In the genomic region with DNA sequence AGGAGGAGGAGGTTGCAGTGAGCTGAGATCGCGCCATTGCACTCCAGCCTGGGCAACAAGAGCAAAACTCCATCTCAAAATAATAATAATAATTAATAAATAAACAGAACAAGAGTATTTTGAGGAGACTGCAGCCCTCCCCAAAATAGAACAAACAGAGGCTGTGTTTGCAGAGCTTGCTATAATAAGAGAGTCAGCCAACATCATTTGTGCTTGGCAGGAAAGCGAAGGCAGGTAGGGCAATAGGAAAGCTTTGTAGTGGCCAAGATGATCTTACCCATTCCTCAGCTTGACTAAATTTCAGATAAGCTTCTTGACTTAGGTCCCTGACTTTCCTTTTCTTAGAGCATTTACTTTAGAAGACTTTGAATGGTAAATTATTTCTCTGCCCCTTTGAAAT, we compare ENCODE assay signal across 32 cellular contexts. TPM values are rescaled to one million over a fixed set of nuclear protein-coding genes. Genes with fewer than 3 reads are reported as not detected.
DNase-seq lines count a peak whose midpoint lies in the region; ATAC-seq and TF ChIP-seq lines count a peak whose summit lies in the region.
"Had no signal": no experiment of that assay in that cellular context is flagged by ENCODE, and none has a peak within 500 bp of the region (broad histone marks: within the 10 kb centered on the region; RNA-seq: fewer than 3 reads in every experiment).

No MANE protein-coding gene starts in this region.

- H3K9me3 ChIP-seq in esophagus squamous epithelium (no peaks in the 10 kb centered on the region), mucosa of rectum (ENCODE audit: control insufficient read depth in 2 of 2, low read length in 2 of 2) (no peaks in the 10 kb centered on the region)
- H3K9me3 ChIP-seq: BE2C, gastroesophageal sphincter, pancreas, SJSA1, suprapubic skin had no signal

- TF ChIP-seq POLR2A in esophagus squamous epithelium (IDR thresholded peaks at IDR 0.05): no peak

- ATAC-seq in GM19023 (IDR thresholded peaks at IDR 0.05; ENCODE audit: unreplicated experiment): no peak
- ATAC-seq: gastroesophageal sphincter; stimulated activated memory B cell treated with anti-CD40 and anti-IgM and Interleukin-4, amounts not matched to agents 10 μg/mL and 1 μg/mL and 100 μg/mL, for 72 hours had no signal

- intact Hi-C loops in esophagus squamous epithelium (cut with DNase I): no loop called here

- no peak for TF ChIP-seq CTCF in C4-2B (conservative IDR thresholded peaks at IDR 0.05)
- TF ChIP-seq CTCF in esophagus squamous epithelium (IDR thresholded peaks at IDR 0.05): no peak

- H3K27ac ChIP-seq in C4-2B: peak overlapping the region; percentile 35
- peak overlapping the region; percentile 63 to 80 (median 77) for H3K27ac ChIP-seq in esophagus squamous epithelium
- H3K27ac ChIP-seq in mucosa of rectum (ENCODE audit: low read depth in 2 of 2, low read length in 2 of 2): peak overlapping the region; percentile 49 to 74
- H3K27ac ChIP-seq: dorsolateral prefrontal cortex, gastroesophageal sphincter, SJSA1, suprapubic skin had no signal

- H3K4me1 ChIP-seq in esophagus squamous epithelium: peaks cover 0 to 50% (median 7%) of the 10 kb centered on the region in 3 donors
- H3K4me1 ChIP-seq in mucosa of rectum (ENCODE audit: control insufficient read depth in 2 of 2, insufficient read depth in 2 of 2, low read length in 2 of 2): peaks cover 0 to 8% of the 10 kb centered on the region in 2 donors
- H3K4me1 ChIP-seq: BE2C, gastroesophageal sphincter had no signal

- DNase-seq in NCI-H69 (lab: John Stamatoyannopoulos, UW): peak; percentile 67
- DNase-seq in esophagus squamous epithelium (lab: John Stamatoyannopoulos, UW): no peak
- DNase-seq in hippocampal formation (lab: John Stamatoyannopoulos, UW): no peak
- no peak for DNase-seq in iPS-NIHi11 (ENCODE audit: low spot score)
- DNase-seq: activated CD8-positive, alpha-beta memory T cell treated with anti-CD3 and anti-CD28 coated beads, Interleukin-2, amount 50 U/mL, for 48 hours; activated CD8-positive, alpha-beta T cell treated with anti-CD3 and anti-CD28 coated beads for 36 hours; activated naive CD4-positive, alpha-beta T cell treated with anti-CD3 and anti-CD28 coated beads, Interleukin-2, amount 50 U/mL, for 16 hours; amygdala; BE2C; CD8-positive, alpha-beta memory T cell; DMS79 treated with DMSO at 0.1 percent for 48 hours; dorsolateral prefrontal cortex; GDM1; NCI-H1092 treated with DMSO at 0.1 percent for 48 hours; NCI-H187; T-helper 9 cell had no signal

- H3K36me3 ChIP-seq in esophagus squamous epithelium (no peaks in the 10 kb centered on the region), mucosa of rectum (ENCODE audit: control insufficient read depth in 2 of 2, insufficient read depth in 2 of 2, low read length in 2 of 2) (no peaks in the 10 kb centered on the region)
- H3K36me3 ChIP-seq: BE2C, gastroesophageal sphincter, pancreas, SJSA1, suprapubic skin had no signal

- WGBS in esophagus squamous epithelium, 2 donors: 75 to 82% methylated on average over 3 of the region's 3 CpGs

- no peaks in the 10 kb centered on the region for H3K27me3 ChIP-seq in esophagus squamous epithelium
- no peaks in the 10 kb centered on the region for H3K27me3 ChIP-seq in mucosa of rectum (ENCODE audit: control insufficient read depth in 2 of 2, insufficient read depth in 2 of 2, low read length in 2 of 2)
- H3K27me3 ChIP-seq: BE2C, suprapubic skin had no signal

- no peak overlapping the region for H3K9ac ChIP-seq in mucosa of rectum (ENCODE audit: low read depth in 1 of 2, low read length in 2 of 2)

- H3K4me3 ChIP-seq in esophagus squamous epithelium: no peak overlapping the region
- no peak overlapping the region for H3K4me3 ChIP-seq in mucosa of rectum (ENCODE audit: low read length in 2 of 2)
- H3K4me3 ChIP-seq: dorsolateral prefrontal cortex, gastroesophageal sphincter, GM23338, K562, pancreas, SJSA1, suprapubic skin had no signal

RNA-seq across cellular contexts. Expression of gene C6orf141, which starts 6.7 kb away (rescaled TPM):
- 10 to 100 TPM in 3 of 4 donors, 1 to 10 TPM in 1; 10.0 to 22.8 (median 18.3) TPM for total RNA-seq in esophagus squamous epithelium
- total RNA-seq: activated T-helper 2 cell treated with anti-CD3 and anti-CD28 coated beads, Interferon-gamma antibody, Interleukin-2, Interleukin-4, amounts not matched to agents 10 μg/mL and 5 μg/mL and 100 μg/mL, durations not matched to agents 14 hours and 24 hours and 36 hours; CD8-positive, alpha-beta memory T cell; K562; SJSA1 had no signal

RNA-seq across cellular contexts. Expression of gene GLYATL3, which starts 57.5 kb away (rescaled TPM):
- total RNA-seq in esophagus squamous epithelium: not detected
- total RNA-seq: activated CD8-positive, alpha-beta T cell treated with anti-CD3 and anti-CD28 coated beads for 36 hours; activated T-helper 2 cell treated with anti-CD3 and anti-CD28 coated beads, Interferon-gamma antibody, Interleukin-2, Interleukin-4, amounts not matched to agents 10 μg/mL and 5 μg/mL and 100 μg/mL, durations not matched to agents 14 hours and 24 hours and 36 hours; CD8-positive, alpha-beta memory T cell; cerebellum; dorsolateral prefrontal cortex; gastroesophageal sphincter; GM23338; K562; M059J; neural crest cell; pancreas; renal cortical epithelial cell; SJSA1; skeletal muscle tissue; suprapubic skin had no signal
